In the genomic region with DNA sequence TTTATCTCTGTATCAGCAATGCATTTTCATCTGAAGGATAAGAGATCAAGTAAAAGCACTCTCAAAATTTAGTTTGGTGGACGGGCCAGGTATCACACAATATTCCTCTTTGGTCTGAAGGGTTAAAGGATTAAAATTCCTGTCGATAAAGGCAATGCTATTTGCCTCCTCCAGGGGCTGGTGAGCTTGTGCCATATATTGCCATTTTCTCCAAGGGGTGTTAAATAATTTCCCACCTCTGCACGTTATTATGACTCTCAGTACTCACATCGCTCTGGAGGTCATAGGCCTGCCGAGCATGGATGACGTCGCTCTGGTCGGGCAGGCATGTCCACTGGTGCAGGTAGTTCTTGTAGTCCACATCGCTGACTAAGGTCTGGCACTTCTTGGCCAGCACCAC, we compare ENCODE assay signal across 1 cellular context.
TF ChIP-seq lines count a peak whose summit lies in the region.

No MANE protein-coding gene starts in this region.

TF ChIP-seq in WTC11, 78 proteins besides CTCF, POLR2A, EP300 and RAD21 (continued from another document):
- no peak for TF ChIP-seq ZSCAN18 (CRISPR knock-in tag; IDR thresholded peaks at IDR 0.05)
- TF ChIP-seq, protein P1, sequence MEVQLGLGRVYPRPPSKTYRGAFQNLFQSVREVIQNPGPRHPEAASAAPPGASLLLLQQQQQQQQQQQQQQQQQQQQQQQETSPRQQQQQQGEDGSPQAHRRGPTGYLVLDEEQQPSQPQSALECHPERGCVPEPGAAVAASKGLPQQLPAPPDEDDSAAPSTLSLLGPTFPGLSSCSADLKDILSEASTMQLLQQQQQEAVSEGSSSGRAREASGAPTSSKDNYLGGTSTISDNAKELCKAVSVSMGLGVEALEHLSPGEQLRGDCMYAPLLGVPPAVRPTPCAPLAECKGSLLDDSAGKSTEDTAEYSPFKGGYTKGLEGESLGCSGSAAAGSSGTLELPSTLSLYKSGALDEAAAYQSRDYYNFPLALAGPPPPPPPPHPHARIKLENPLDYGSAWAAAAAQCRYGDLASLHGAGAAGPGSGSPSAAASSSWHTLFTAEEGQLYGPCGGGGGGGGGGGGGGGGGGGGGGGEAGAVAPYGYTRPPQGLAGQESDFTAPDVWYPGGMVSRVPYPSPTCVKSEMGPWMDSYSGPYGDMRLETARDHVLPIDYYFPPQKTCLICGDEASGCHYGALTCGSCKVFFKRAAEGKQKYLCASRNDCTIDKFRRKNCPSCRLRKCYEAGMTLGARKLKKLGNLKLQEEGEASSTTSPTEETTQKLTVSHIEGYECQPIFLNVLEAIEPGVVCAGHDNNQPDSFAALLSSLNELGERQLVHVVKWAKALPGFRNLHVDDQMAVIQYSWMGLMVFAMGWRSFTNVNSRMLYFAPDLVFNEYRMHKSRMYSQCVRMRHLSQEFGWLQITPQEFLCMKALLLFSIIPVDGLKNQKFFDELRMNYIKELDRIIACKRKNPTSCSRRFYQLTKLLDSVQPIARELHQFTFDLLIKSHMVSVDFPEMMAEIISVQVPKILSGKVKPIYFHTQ (CRISPR knock-in tag; IDR thresholded peaks at IDR 0.05) = no peak
- TF ChIP-seq ZNF512 (CRISPR knock-in tag; IDR thresholded peaks at IDR 0.05; ENCODE audit: borderline replicate concordance) = no peak
- no peak for TF ChIP-seq ERG (CRISPR knock-in tag; IDR thresholded peaks at IDR 0.05)
- no peak for TF ChIP-seq ZBTB43 (CRISPR knock-in tag; IDR thresholded peaks at IDR 0.05)
- TF ChIP-seq ZBTB21 (CRISPR knock-in tag; IDR thresholded peaks at IDR 0.05; ENCODE audit: borderline replicate concordance) = no peak
- TF ChIP-seq, protein P2, sequence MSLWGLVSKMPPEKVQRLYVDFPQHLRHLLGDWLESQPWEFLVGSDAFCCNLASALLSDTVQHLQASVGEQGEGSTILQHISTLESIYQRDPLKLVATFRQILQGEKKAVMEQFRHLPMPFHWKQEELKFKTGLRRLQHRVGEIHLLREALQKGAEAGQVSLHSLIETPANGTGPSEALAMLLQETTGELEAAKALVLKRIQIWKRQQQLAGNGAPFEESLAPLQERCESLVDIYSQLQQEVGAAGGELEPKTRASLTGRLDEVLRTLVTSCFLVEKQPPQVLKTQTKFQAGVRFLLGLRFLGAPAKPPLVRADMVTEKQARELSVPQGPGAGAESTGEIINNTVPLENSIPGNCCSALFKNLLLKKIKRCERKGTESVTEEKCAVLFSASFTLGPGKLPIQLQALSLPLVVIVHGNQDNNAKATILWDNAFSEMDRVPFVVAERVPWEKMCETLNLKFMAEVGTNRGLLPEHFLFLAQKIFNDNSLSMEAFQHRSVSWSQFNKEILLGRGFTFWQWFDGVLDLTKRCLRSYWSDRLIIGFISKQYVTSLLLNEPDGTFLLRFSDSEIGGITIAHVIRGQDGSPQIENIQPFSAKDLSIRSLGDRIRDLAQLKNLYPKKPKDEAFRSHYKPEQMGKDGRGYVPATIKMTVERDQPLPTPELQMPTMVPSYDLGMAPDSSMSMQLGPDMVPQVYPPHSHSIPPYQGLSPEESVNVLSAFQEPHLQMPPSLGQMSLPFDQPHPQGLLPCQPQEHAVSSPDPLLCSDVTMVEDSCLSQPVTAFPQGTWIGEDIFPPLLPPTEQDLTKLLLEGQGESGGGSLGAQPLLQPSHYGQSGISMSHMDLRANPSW (CRISPR knock-in tag; conservative IDR thresholded peaks at IDR 0.05; ENCODE audit: low read depth) = no peak
- TF ChIP-seq GABPB1 (CRISPR knock-in tag; IDR thresholded peaks at IDR 0.05) = no peak
